10 cellular contexts compared by ENCODE assay signal in genomic region chr6:166691199-166691598, GRCh38.
DNase-seq lines count a peak whose midpoint lies in the region; ATAC-seq and TF ChIP-seq lines count a peak whose summit lies in the region.
"Had no signal": no experiment of that assay in that cellular context is flagged by ENCODE, and none has a peak within 500 bp of the region (broad histone marks: within the 10 kb centered on the region; RNA-seq: fewer than 3 reads in every experiment).

No MANE protein-coding gene starts in this region.

- TF ChIP-seq CTCF in BJ (IDR thresholded peaks at IDR 0.05; ENCODE audit: insufficient read depth, low read depth, low read length) (no peak), PC-9 (conservative IDR thresholded peaks at IDR 0.05) (no peak), epithelial cell of esophagus (IDR thresholded peaks at IDR 0.05; ENCODE audit: insufficient read depth, low read depth, low read length, missing control alignments) (no peak)

- BruUV-seq in PC-9 (replicated peaks; lab: Mats Ljungman, UMichigan): no TSS peak

- no peak for TF ChIP-seq POLR2A in GM18505 (IDR thresholded peaks at IDR 0.05; ENCODE audit: borderline replicate concordance, extremely low read depth, insufficient read depth, insufficient read length)

- no peak overlapping the region for H3K4ac ChIP-seq in mesendoderm (ENCODE audit: low read depth, low read length)

- H2BK15ac ChIP-seq in mesendoderm (replicated peaks; ENCODE audit: low read depth): no peak overlapping the region

- H3K27me3 ChIP-seq in BJ (ENCODE audit: control insufficient read depth, insufficient read depth, low read length) (no peaks in the 10 kb centered on the region), PC-9 (ENCODE audit: insufficient read depth, low read depth) (no peaks in the 10 kb centered on the region), mesendoderm (ENCODE audit: insufficient read depth, low read length, poor library complexity) (no peaks in the 10 kb centered on the region)

- no peaks in the 10 kb centered on the region for H3K79me1 ChIP-seq in mesendoderm (ENCODE audit: low read length)

- CTCF ChIA-PET in BJ (lab: Yijun Ruan, JAX) (no interaction called here), PC-9 (lab: Charles Lee) (no interaction called here)

- no peak overlapping the region for H4K8ac ChIP-seq in mesendoderm (ENCODE audit: low read depth, low read length)

- H3K27ac ChIP-seq in PC-9: no peak overlapping the region
- H3K27ac ChIP-seq in mesendoderm (ENCODE audit: low read depth, low read length): no peak overlapping the region

- H2AK5ac ChIP-seq in mesendoderm (ENCODE audit: low read length): no peak overlapping the region

- peaks cover 15% of the 10 kb centered on the region for H3K4me1 ChIP-seq in PC-9 (replicated peaks; ENCODE audit: insufficient read depth)
- H3K4me1 ChIP-seq in mesendoderm (ENCODE audit: control insufficient read depth, low read depth, low read length): peaks cover 5% of the 10 kb centered on the region

- no peak overlapping the region for H2BK5ac ChIP-seq in mesendoderm (ENCODE audit: low read length)

- POLR2A ChIA-PET in BJ (lab: Charles Lee): no interaction called here
- POLR2A ChIA-PET in PC-9 (lab: Charles Lee; ENCODE audit: unreplicated experiment): interaction anchor here (0.6 kb wide), 1 partner anchor 27 kb away, joined by 8 read pairs; no protein-coding TSS in a partner anchor

- H3K4me3 ChIP-seq in BJ (ENCODE audit: low read depth, low read length) (no peak overlapping the region), PC-9 (no peak overlapping the region), epithelial cell of esophagus (ENCODE audit: low read length) (no peak overlapping the region), mesendoderm (ENCODE audit: low read length) (no peak overlapping the region)

- ATAC-seq in GM18505 (IDR thresholded peaks at IDR 0.05; ENCODE audit: unreplicated experiment) (no peak), HG03045 (IDR thresholded peaks at IDR 0.05; ENCODE audit: unreplicated experiment) (no peak)

- H3K79me2 ChIP-seq in PC-9 (ENCODE audit: low read depth) (no peaks in the 10 kb centered on the region), mesendoderm (ENCODE audit: control insufficient read depth, insufficient read depth, low read length) (no peaks in the 10 kb centered on the region)

- no peak overlapping the region for H3K18ac ChIP-seq in mesendoderm (ENCODE audit: low read length)

- DNase-seq in BJ (ENCODE audit: low read depth) (peak; percentile 17), PC-9 (peak; percentile 52 to 85), epithelial cell of esophagus (ENCODE audit: low read depth) (peak; percentile 80), mesendoderm (peak; percentile 79), SIG-M5 (lab: John Stamatoyannopoulos, UW) (no peak), NCI-H2227 (lab: John Stamatoyannopoulos, UW; ENCODE audit: unreplicated experiment) (no peak)
- DNase-seq: Karpas-422, NCI-H510A treated with DMSO at 0.1 percent for 48 hours had no signal

- no peak overlapping the region for H3K56ac ChIP-seq in mesendoderm (ENCODE audit: low read length)

- no peak overlapping the region for H2BK120ac ChIP-seq in mesendoderm (ENCODE audit: low read depth, low read length)

- H3K9me2 ChIP-seq in PC-9 (ENCODE audit: insufficient read depth): no peaks in the 10 kb centered on the region

- H4K5ac ChIP-seq in mesendoderm (ENCODE audit: low read length): no peak overlapping the region

- WGBS in mesendoderm (ENCODE audit: extremely low coverage, insufficient coverage, low lambda C conversion rate): no CpG with 5 or more reads among the region's 10 CpGs

- H3F3A ChIP-seq in PC-9 (ENCODE audit: insufficient read depth, low read depth): peaks cover 12% of the 10 kb centered on the region; the same call in 1 of the 2 replicates

- no peaks in the 10 kb centered on the region for H4K20me1 ChIP-seq in PC-9 (ENCODE audit: insufficient read depth)

- H3K4me2 ChIP-seq in PC-9 (peak overlapping the region; percentile 51), mesendoderm (ENCODE audit: low read length) (no peak overlapping the region)

- H3K23ac ChIP-seq in mesendoderm (ENCODE audit: low read length): no peak overlapping the region

- intact Hi-C loops in PC-9 (cut with micrococcal nuclease; ENCODE audit: unreplicated experiment): no loop called here

- no peaks in the 10 kb centered on the region for H3K36me3 ChIP-seq in BJ (ENCODE audit: control insufficient read depth, insufficient read depth, low read length)
- no peaks in the 10 kb centered on the region for H3K36me3 ChIP-seq in PC-9 (ENCODE audit: low read depth)
- no peaks in the 10 kb centered on the region for H3K36me3 ChIP-seq in mesendoderm (ENCODE audit: control insufficient read depth, insufficient read depth, low read length)

- H3K9me3 ChIP-seq in PC-9 (ENCODE audit: insufficient read depth, low read depth): no peaks in the 10 kb centered on the region

- H3K9ac ChIP-seq in mesendoderm (ENCODE audit: low read length): no peak overlapping the region

- H2AFZ ChIP-seq in PC-9: no peak overlapping the region

Comparison
In these comparisons a context has a peak if more than half of its experiments do, and no peak if none do; other contexts are left out.
1. DNase-seq: peak in BJ (single experiment), PC-9 (2 of 2), epithelial cell of esophagus (single experiment) and mesendoderm (single experiment); none in SIG-M5 (single experiment) and NCI-H2227 (single experiment).